ENCODE assay signal across 6 cellular contexts in the genomic region with DNA sequence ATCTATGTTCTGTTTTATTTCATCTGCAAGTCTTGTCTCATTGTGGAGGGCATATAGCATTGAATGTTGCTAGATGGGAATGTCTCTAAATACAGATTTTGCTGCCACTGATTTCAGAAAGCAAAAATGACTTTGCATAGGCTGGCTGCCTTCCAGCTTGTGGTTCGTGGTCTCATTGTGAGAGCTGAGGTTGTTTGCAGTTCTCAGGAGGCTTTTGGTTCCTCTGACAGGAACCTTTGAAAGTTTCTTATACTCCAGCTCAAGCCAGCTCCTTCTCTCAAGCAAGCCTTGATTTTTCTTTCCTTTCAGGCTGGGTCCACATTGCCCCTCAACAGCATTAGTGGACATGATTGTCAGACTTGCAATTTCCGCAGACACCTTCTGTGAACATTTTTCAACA.
DNase-seq lines count a peak whose midpoint lies in the region; ATAC-seq, FAIRE-seq and TF ChIP-seq lines count a peak whose summit lies in the region.
"Not testable (repeated sequence)": the region's sequence is repeated elsewhere in the genome, so short reads cannot be mapped to it uniquely, and the experiment has no call there.

No MANE protein-coding gene starts in this region.

- ATAC-seq in DND-41 (ENCODE audit: insufficient read depth, low read depth): peak; percentile 86
- ATAC-seq in HG02610 (IDR thresholded peaks at IDR 0.05; ENCODE audit: unreplicated experiment): peak; percentile 92
- ATAC-seq in HG03066 (IDR thresholded peaks at IDR 0.05; ENCODE audit: low read depth, unreplicated experiment): peak; percentile 74
- ATAC-seq in HG03442 (IDR thresholded peaks at IDR 0.05; ENCODE audit: unreplicated experiment): peak; percentile 71

- H3K9ac ChIP-seq in DND-41 (ENCODE audit: low read depth, low read length): not testable (repeated sequence)

- not testable (repeated sequence) for DNase-seq in DND-41; GM18507 (ENCODE audit: extremely low spot score, insufficient read length, low read depth); GM19239 (ENCODE audit: insufficient read length, low spot score)

- H3K9me3 ChIP-seq in DND-41 (ENCODE audit: insufficient read depth, low read length, severe bottlenecking): not testable (repeated sequence)

- H4K20me1 ChIP-seq in DND-41 (ENCODE audit: insufficient read depth, low read length): not testable (repeated sequence)

- FAIRE-seq in GM18507 (lab: Jason Lieb, UNC): peak; percentile 76
- peak; percentile 58 for FAIRE-seq in GM19239 (lab: Jason Lieb, UNC)

- H3K4me3 ChIP-seq in DND-41 (ENCODE audit: low read depth in 1 of 2, low read length in 2 of 2): not testable (repeated sequence)

- H3K27me3 ChIP-seq in DND-41 (ENCODE audit: insufficient read depth, low read length, poor library complexity): not testable (repeated sequence)

- H2AFZ ChIP-seq in DND-41 (ENCODE audit: low read depth, low read length): not testable (repeated sequence)

- not testable (repeated sequence) for H3K36me3 ChIP-seq in DND-41 (ENCODE audit: insufficient read depth, low read length)

- H3K4me1 ChIP-seq in DND-41 (ENCODE audit: insufficient read depth, low read length): not testable (repeated sequence)

- not testable (repeated sequence) for H3K27ac ChIP-seq in DND-41 (ENCODE audit: low read length)

- not testable (repeated sequence) for H3K79me2 ChIP-seq in DND-41 (ENCODE audit: insufficient read depth, low read length)

- TF ChIP-seq CTCF in DND-41 (IDR thresholded peaks at IDR 0.05; ENCODE audit: borderline replicate concordance, extremely low read depth, low read length, poor library complexity, severe bottlenecking): not testable (repeated sequence)

- not testable (repeated sequence) for H3K4me2 ChIP-seq in DND-41 (ENCODE audit: insufficient read depth, low read length)
